ENCODE assay signal across 8 cellular contexts in the genomic region with DNA sequence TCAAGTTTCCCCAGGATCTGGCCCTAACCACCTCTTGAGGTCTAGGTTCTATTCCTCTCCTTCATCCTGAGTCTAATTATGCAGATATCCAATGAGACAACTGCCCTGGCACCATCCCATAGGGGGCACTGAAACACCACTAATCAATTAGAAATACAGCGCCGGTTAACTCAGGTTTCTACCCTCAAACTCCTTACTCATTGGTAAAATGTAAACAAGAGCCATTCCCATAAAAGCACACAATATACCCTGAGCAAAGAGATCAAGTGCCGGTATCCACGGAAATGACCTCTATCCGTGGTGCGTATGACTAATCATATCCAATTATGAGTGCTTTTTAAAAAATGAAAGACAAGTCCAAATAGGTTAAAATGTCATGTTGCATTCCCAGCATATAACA.
DNase-seq lines count a peak whose midpoint lies in the region; ATAC-seq and TF ChIP-seq lines count a peak whose summit lies in the region.

No MANE protein-coding gene starts in this region.

- H3K4me1 Mint-ChIP-seq in activated T-helper 2 cell treated with anti-CD3 and anti-CD28 coated beads, Interferon-gamma antibody, Interleukin-2, Interleukin-4, amounts not matched to agents 10 μg/mL and 5 μg/mL and 100 μg/mL, durations not matched to agents 14 hours and 24 hours and 36 hours (ENCODE audit: low read depth), result peaks cover 9% of the 10 kb centered on the region
- H3K4me1 Mint-ChIP-seq in type B pancreatic cell (ENCODE audit: unreplicated experiment), result peaks cover 11% of the 10 kb centered on the region

- H3K4me3 Mint-ChIP-seq in activated T-helper 2 cell treated with anti-CD3 and anti-CD28 coated beads, Interferon-gamma antibody, Interleukin-2, Interleukin-4, amounts not matched to agents 10 μg/mL and 5 μg/mL and 100 μg/mL, durations not matched to agents 14 hours and 24 hours and 36 hours (ENCODE audit: low read depth), result no peak overlapping the region
- H3K4me3 Mint-ChIP-seq in type B pancreatic cell, result peak overlapping the region; percentile 32

- ATAC-seq in omental fat pad (ENCODE audit: low FRiP score), result peak; percentile 80
- ATAC-seq in HG02938 (IDR thresholded peaks at IDR 0.05; ENCODE audit: unreplicated experiment), result no peak

- DNase-seq in GM04504 (ENCODE audit: low read depth) (peak; percentile 20), HS-5 (ENCODE audit: low read depth) (peak; percentile 77), RPMI7951 (ENCODE audit: low read depth) (peak; percentile 70), fibroblast of the conjunctiva (ENCODE audit: low read depth) (peak; percentile 67), omental fat pad (ENCODE audit: low spot score) (peak; percentile 38), type B pancreatic cell (ENCODE audit: extremely low spot score, unreplicated experiment) (no peak)
- peak; percentile 29 for DNase-seq in activated T-helper 2 cell treated with anti-CD3 and anti-CD28 coated beads, Interferon-gamma antibody, Interleukin-2, Interleukin-4, amounts not matched to agents 10 μg/mL and 5 μg/mL and 100 μg/mL, durations not matched to agents 14 hours and 24 hours and 36 hours (ENCODE audit: low spot score)

- no peak overlapping the region for H3K27ac Mint-ChIP-seq in activated T-helper 2 cell treated with anti-CD3 and anti-CD28 coated beads, Interferon-gamma antibody, Interleukin-2, Interleukin-4, amounts not matched to agents 10 μg/mL and 5 μg/mL and 100 μg/mL, durations not matched to agents 14 hours and 24 hours and 36 hours
- H3K27ac Mint-ChIP-seq in type B pancreatic cell, result peak overlapping the region; percentile 52

- H3K36me3 Mint-ChIP-seq in activated T-helper 2 cell treated with anti-CD3 and anti-CD28 coated beads, Interferon-gamma antibody, Interleukin-2, Interleukin-4, amounts not matched to agents 10 μg/mL and 5 μg/mL and 100 μg/mL, durations not matched to agents 14 hours and 24 hours and 36 hours (ENCODE audit: low read depth), result no peaks in the 10 kb centered on the region
- peaks cover 4% of the 10 kb centered on the region for H3K36me3 Mint-ChIP-seq in type B pancreatic cell

- H3K27me3 Mint-ChIP-seq in activated T-helper 2 cell treated with anti-CD3 and anti-CD28 coated beads, Interferon-gamma antibody, Interleukin-2, Interleukin-4, amounts not matched to agents 10 μg/mL and 5 μg/mL and 100 μg/mL, durations not matched to agents 14 hours and 24 hours and 36 hours (ENCODE audit: low read depth), result peaks cover 43% of the 10 kb centered on the region
- no peaks in the 10 kb centered on the region for H3K27me3 Mint-ChIP-seq in type B pancreatic cell

- intact Hi-C loops in activated T-helper 2 cell treated with anti-CD3 and anti-CD28 coated beads, Interferon-gamma antibody, Interleukin-2, Interleukin-4, amounts not matched to agents 10 μg/mL and 5 μg/mL and 100 μg/mL, durations not matched to agents 14 hours and 24 hours and 36 hours (cut with micrococcal nuclease), result loop anchor here (1.0 to 10.0 kb wide), 5 partner anchors 35 to 348 kb away; partner anchors contain the start of gene MAML3

- H3K9me3 Mint-ChIP-seq in activated T-helper 2 cell treated with anti-CD3 and anti-CD28 coated beads, Interferon-gamma antibody, Interleukin-2, Interleukin-4, amounts not matched to agents 10 μg/mL and 5 μg/mL and 100 μg/mL, durations not matched to agents 14 hours and 24 hours and 36 hours, result no peaks in the 10 kb centered on the region
- H3K9me3 Mint-ChIP-seq in type B pancreatic cell, result peaks cover 5% of the 10 kb centered on the region

- TF ChIP-seq CTCF in omental fat pad (IDR thresholded peaks at IDR 0.05) (no peak), type B pancreatic cell (conservative IDR thresholded peaks at IDR 0.05) (peak; percentile 70)
